ENCODE assay signal across 24 cellular contexts in genomic region chr18:68769423-68769822, GRCh38. TPM values are rescaled to one million over a fixed set of nuclear protein-coding genes. Genes with fewer than 3 reads are reported as not detected.
DNase-seq lines count a peak whose midpoint lies in the region; ATAC-seq and TF ChIP-seq lines count a peak whose summit lies in the region.
"Had no signal": no experiment of that assay in that cellular context is flagged by ENCODE, and none has a peak within 500 bp of the region (broad histone marks: within the 10 kb centered on the region; RNA-seq: fewer than 3 reads in every experiment).

No MANE protein-coding gene starts in this region.

- DNase-seq in GM04504 (ENCODE audit: low read depth) (peak; percentile 40), fibroblast of mammary gland (ENCODE audit: low read depth) (peak; percentile 74), left lung (no peak), tibial nerve (ENCODE audit: low spot score in 2 of 2) (peak; percentile 14 to 68), A673 (ENCODE audit: low spot score) (no peak), SK-N-DZ (ENCODE audit: low spot score) (no peak)
- no peak for DNase-seq in activated T-cell treated with anti-CD3 and anti-CD28 coated beads, Interleukin-2, amount 50 U/mL, for 48 hours
- no peak for DNase-seq in activated CD4-positive, CD25-positive, alpha-beta regulatory T cell (lab: John Stamatoyannopoulos, UW)
- DNase-seq: activated CD4-positive, CD25-positive, alpha-beta regulatory T cell treated with anti-CD3 and anti-CD28 coated beads, Interleukin-2, amount 50 U/mL, for 72 hours; activated CD8-positive, alpha-beta T cell treated with anti-CD3 and anti-CD28 coated beads for 36 hours; GF-D8; head of caudate nucleus; NCI-H1092 treated with DMSO at 0.1 percent for 48 hours; NCI-H1930; NCI-H69; stimulated activated CD8-positive, alpha-beta memory T cell treated with anti-CD3 and anti-CD28 coated beads, Interleukin-4, amount 100 ng/mL, for 48 hours; stomach had no signal

- BruUV-seq in A673 (replicated peaks; lab: Mats Ljungman, UMichigan): no TSS peak

- H3K4me1 ChIP-seq in left lung (no peaks in the 10 kb centered on the region), tibial nerve (no peaks in the 10 kb centered on the region), A673 (ENCODE audit: insufficient read depth, low read length, poor library complexity, severe bottlenecking) (no peaks in the 10 kb centered on the region)
- H3K4me1 ChIP-seq: adrenal gland, esophagus muscularis mucosa, stomach had no signal

- TF ChIP-seq CTCF in fibroblast of mammary gland (conservative IDR thresholded peaks at IDR 0.05; ENCODE audit: control insufficient read depth, insufficient read depth, low read depth, low read length) (no peak), left lung (IDR thresholded peaks at IDR 0.05) (no peak), tibial nerve (IDR thresholded peaks at IDR 0.05) (no peak), A673 (conservative IDR thresholded peaks at IDR 0.05; ENCODE audit: low read depth, low read length) (no peak)

- H3K27me3 ChIP-seq in left lung: no peaks in the 10 kb centered on the region
- no peaks in the 10 kb centered on the region for H3K27me3 ChIP-seq in tibial nerve
- H3K27me3 ChIP-seq in A673 (replicated peaks; ENCODE audit: insufficient read depth, low read depth, low read length, poor library complexity): no peaks in the 10 kb centered on the region
- H3K27me3 ChIP-seq: adrenal gland, esophagus muscularis mucosa, stomach had no signal

- 73 to 74% methylated on average over 3 of the region's 3 CpGs for WGBS in tibial nerve, 2 donors

- H3K27ac ChIP-seq in left lung: no peak overlapping the region
- H3K27ac ChIP-seq in tibial nerve: no peak overlapping the region
- H3K27ac ChIP-seq in A673 (ENCODE audit: low read depth, low read length, poor library complexity, severe bottlenecking): no peak overlapping the region
- H3K27ac ChIP-seq: adrenal gland, esophagus muscularis mucosa, stomach had no signal

- TF ChIP-seq POLR2A in tibial nerve (IDR thresholded peaks at IDR 0.05): no peak

- H3K9me3 ChIP-seq in left lung (no peaks in the 10 kb centered on the region), tibial nerve (peaks cover 0 to 6% (median 0%) of the 10 kb centered on the region in 4 donors), A673 (ENCODE audit: low read depth, low read length, poor library complexity, severe bottlenecking) (peaks cover 4% of the 10 kb centered on the region)
- H3K9me3 ChIP-seq: adrenal gland, esophagus muscularis mucosa, stomach had no signal

- ATAC-seq in left lung: peak; percentile 19
- ATAC-seq: activated CD8-positive, alpha-beta T cell treated with anti-CD3 and anti-CD28 coated beads for 36 hours; GM12878; HCT116; left lobe of liver had no signal

- intact Hi-C loops in left lung (cut with DNase I) (no loop called here), A673 (cut with micrococcal nuclease; ENCODE audit: unreplicated experiment) (no loop called here)

- TF ChIP-seq EP300 in tibial nerve (IDR thresholded peaks at IDR 0.05): peak in 1 of 2 donors; percentile 51

- H3K4me3 ChIP-seq in fibroblast of mammary gland (ENCODE audit: control insufficient read depth, low read depth, low read length) (no peak overlapping the region), left lung (no peak overlapping the region), tibial nerve (no peak overlapping the region), A673 (ENCODE audit: low read depth, low read length, poor library complexity, severe bottlenecking) (no peak overlapping the region)
- H3K4me3 ChIP-seq: adrenal gland, coronary artery, esophagus muscularis mucosa, GM12878, stomach had no signal

- CTCF ChIA-PET in A673 (lab: Charles Lee): no interaction called here

- H3K36me3 ChIP-seq in left lung (no peaks in the 10 kb centered on the region), tibial nerve (no peaks in the 10 kb centered on the region), A673 (ENCODE audit: insufficient read depth, low read length, poor library complexity, severe bottlenecking) (no peaks in the 10 kb centered on the region)
- H3K36me3 ChIP-seq: adrenal gland, esophagus muscularis mucosa, stomach had no signal

- POLR2A ChIA-PET in A673 (lab: Charles Lee; ENCODE audit: low non-redundant PET): no interaction called here

RNA-seq across cellular contexts. Expression of gene CCDC102B, which starts 28.5 kb away (rescaled TPM):
- total RNA-seq in left lung (10 to 100 TPM; 60.7 to 78.3 TPM), tibial nerve (10 to 100 TPM in 3 of 4 donors, 1 to 10 TPM in 1; 5.7 to 27.5 (median 15.3) TPM), A673 (2021) (10.8 and 12.5 TPM in 2 replicates)
- polyA plus RNA-seq in SK-N-DZ (2014; cell fraction: cytosol; rRNA removed): 6.2 and 8.6 TPM in 2 replicates
- polyA plus RNA-seq in SK-N-DZ (2014; cell fraction: nucleus; rRNA removed): 10.9 and 19.7 TPM in 2 replicates
- total RNA-seq: SK-MEL-5 had no signal

RNA-seq across cellular contexts. Expression of gene TMX3, which starts 54.5 kb away (rescaled TPM):
- total RNA-seq in left lung (10 to 100 TPM; 48.3 to 78.8 TPM), tibial nerve (10 to 100 TPM; 30.2 to 69.0 (median 54.3) TPM), A673 (2021) (56.0 and 58.7 TPM in 2 replicates)
- 32.8 and 35.8 TPM in 2 replicates for polyA plus RNA-seq in SK-N-DZ (2014; cell fraction: cytosol; rRNA removed)
- 142 and 164 TPM in 2 replicates for polyA plus RNA-seq in SK-N-DZ (2014; cell fraction: nucleus; rRNA removed)

Comparison
In these comparisons a context has a peak if more than half of its experiments do, and no peak if none do; other contexts are left out.
1. DNase-seq: peak in GM04504 (single experiment), fibroblast of mammary gland (single experiment) and tibial nerve (2 of 2); none in left lung (0 of 2), A673 (single experiment), activated T-cell treated with anti-CD3 and anti-CD28 coated beads, Interleukin-2, amount 50 U/mL, for 48 hours (0 of 2), SK-N-DZ (single experiment) and activated CD4-positive, CD25-positive, alpha-beta regulatory T cell (0 of 4).